In genomic region chr6:22694092-22694724, GRCh38 we compare ENCODE assay signal across 32 cellular contexts.
DNase-seq lines count a peak whose midpoint lies in the region; ATAC-seq, FAIRE-seq and TF ChIP-seq lines count a peak whose summit lies in the region.
"Had no signal": no experiment of that assay in that cellular context is flagged by ENCODE, and none has a peak within 500 bp of the region (broad histone marks: within the 10 kb centered on the region; RNA-seq: fewer than 3 reads in every experiment).

No MANE protein-coding gene starts in this region.

- H3K36me3 ChIP-seq in SK-N-SH (replicated peaks in 1 of 2; ENCODE audit: control insufficient read depth in 1 of 2, insufficient read depth in 2 of 2, low read length in 1 of 2) (no peaks in the 10 kb centered on the region), colonic mucosa (no peaks in the 10 kb centered on the region)
- H3K36me3 ChIP-seq: BE2C; BLaER1; BLaER1 treated with 17β-estradiol and CSF1 and Interleukin-3, amounts not matched to agents 10 nM and 100 nM had no signal

- H3K27ac ChIP-seq in SK-N-SH (ENCODE audit: low read depth in 2 of 2, low read length in 1 of 2): peak overlapping the region in 1 of 2 experiments; percentile 58; a peak in 2 of 4 replicates
- no peak overlapping the region for H3K27ac ChIP-seq in colonic mucosa
- H3K27ac ChIP-seq: 22Rv1; A549; BLaER1; BLaER1 treated with 17β-estradiol and CSF1 and Interleukin-3, amounts not matched to agents 10 nM and 100 nM; C4-2B had no signal

- no peak overlapping the region for H3K4me2 ChIP-seq in SK-N-SH
- H3K4me2 ChIP-seq: A549; BLaER1; BLaER1 treated with 17β-estradiol and CSF1 and Interleukin-3, amounts not matched to agents 10 nM and 100 nM had no signal

- H3K79me2 ChIP-seq in SK-N-SH (ENCODE audit: insufficient read depth): no peaks in the 10 kb centered on the region

- no peak for FAIRE-seq in H54 (lab: Jason Lieb, UNC)
- FAIRE-seq: A549, D721Med had no signal

- 6% methylated on average over 1 of the region's 1 CpG for WGBS in SK-N-SH (ENCODE audit: low lambda C conversion rate)

- DNase-seq in NCI-H446 treated with DMSO at 0.1 percent for 48 hours (lab: John Stamatoyannopoulos, UW) (peak; percentile 18), SK-N-SH (no peak), H54 (ENCODE audit: insufficient read length, low spot score) (no peak), colonic mucosa (no peak)
- DNase-seq: 8988T; ACHN; AML-193; BE2C; C1 segment of cervical spinal cord; Caco-2; Calu3; CD4-positive, alpha-beta memory T cell; CD4-positive, alpha-beta T cell; CD4-positive, CD25-positive, alpha-beta regulatory T cell; CD8-positive, alpha-beta memory T cell; CD8-positive, alpha-beta T cell; COR-L47; DMS 273 treated with DMSO at 0.1 percent for 48 hours; DMS153; DMS53; DMS79; DMS79 treated with DMSO at 0.1 percent for 48 hours; DND-41; EL had no signal

- H2AFZ ChIP-seq in SK-N-SH (ENCODE audit: low read depth): no peak overlapping the region

- no peaks in the 10 kb centered on the region for H3K9me3 ChIP-seq in SK-N-SH
- H3K9me3 ChIP-seq in colonic mucosa: no peaks in the 10 kb centered on the region
- H3K9me3 ChIP-seq: A549, BE2C, BLaER1, Caco-2 had no signal

- POLR2A ChIA-PET in SK-N-SH (lab: Yijun Ruan, JAX): no interaction called here

- intact Hi-C loops in colonic mucosa (cut with DNase I): no loop called here

- TF ChIP-seq CTCF in SK-N-SH (IDR thresholded peaks at IDR 0.05) (no peak), colonic mucosa (IDR thresholded peaks at IDR 0.05) (no peak)

- peak in 1 of 2 experiments; percentile 74; a peak in 1 of 4 replicates for TF ChIP-seq EP300 in SK-N-SH (IDR thresholded peaks at IDR 0.05; ENCODE audit: borderline replicate concordance in 1 of 2, low read depth in 1 of 2, low read length in 1 of 2)

- peak; percentile 13; the same call in 1 of the 2 replicates for TF ChIP-seq RAD21 in SK-N-SH (IDR thresholded peaks at IDR 0.05; ENCODE audit: low read length)

- CTCF ChIA-PET in SK-N-SH (lab: Yijun Ruan, JAX): interaction anchor here (1.3 kb wide), 1 partner anchor 752 kb away, joined by 4 read pairs; no protein-coding TSS in a partner anchor

- H3K4me3 ChIP-seq in SK-N-SH (ENCODE audit: low read depth in 2 of 2, low read length in 1 of 2) (no peak overlapping the region), colonic mucosa (no peak overlapping the region)
- H3K4me3 ChIP-seq: A549; BLaER1; BLaER1 treated with 17β-estradiol and CSF1 and Interleukin-3, amounts not matched to agents 10 nM and 100 nM had no signal

- no peaks in the 10 kb centered on the region for H3F3A ChIP-seq in SK-N-SH (replicated peaks; ENCODE audit: insufficient read depth)

- H3K9ac ChIP-seq in SK-N-SH (no peak overlapping the region), colonic mucosa (ENCODE audit: low read depth in 2 of 2, low read length in 2 of 2) (no peak overlapping the region)
- H3K9ac ChIP-seq: BLaER1; BLaER1 treated with 17β-estradiol and CSF1 and Interleukin-3, amounts not matched to agents 10 nM and 100 nM had no signal

- no peaks in the 10 kb centered on the region for H4K20me1 ChIP-seq in SK-N-SH (ENCODE audit: insufficient read depth)
- H4K20me1 ChIP-seq: BLaER1; BLaER1 treated with 17β-estradiol and CSF1 and Interleukin-3, amounts not matched to agents 10 nM and 100 nM had no signal

- H3K27me3 ChIP-seq in SK-N-SH (ENCODE audit: insufficient read depth) (no peaks in the 10 kb centered on the region), colonic mucosa (no peaks in the 10 kb centered on the region)
- H3K27me3 ChIP-seq: BE2C; BLaER1; BLaER1 treated with 17β-estradiol and CSF1 and Interleukin-3, amounts not matched to agents 10 nM and 100 nM had no signal

- ATAC-seq in SK-N-SH treated with all-trans-retinoic acid at 6 μM for 48 hours (peak; percentile 79), GM19328 (IDR thresholded peaks at IDR 0.05; ENCODE audit: unreplicated experiment) (no peak)
- ATAC-seq: A549; CD8-positive, alpha-beta T cell had no signal

- peaks cover 0 to 9% of the 10 kb centered on the region in 2 experiments; a peak in 2 of 4 replicates for H3K4me1 ChIP-seq in SK-N-SH (ENCODE audit: control insufficient read depth in 1 of 2, insufficient read depth in 2 of 2, low read depth in 1 of 2, low read length in 1 of 2)
- no peaks in the 10 kb centered on the region for H3K4me1 ChIP-seq in colonic mucosa
- H3K4me1 ChIP-seq: A549; BLaER1; BLaER1 treated with 17β-estradiol and CSF1 and Interleukin-3, amounts not matched to agents 10 nM and 100 nM; Caco-2 had no signal

- no peaks in the 10 kb centered on the region for H3K9me2 ChIP-seq in SK-N-SH

- TF ChIP-seq POLR2A in H54 (IDR thresholded peaks at IDR 0.05; ENCODE audit: low read depth, low read length): no peak

TF ChIP-seq in SK-N-SH, 30 proteins besides CTCF, POLR2A, EP300 and RAD21:
- TF ChIP-seq FOXJ3 (CRISPR knock-in tag; IDR thresholded peaks at IDR 0.05) (no peak), TCF12 (IDR thresholded peaks at IDR 0.05) (0 out of 2 replicates have a peak, but pooled peaks have one; percentile 9)

TF ChIP-seq in SK-N-SH treated with all-trans-retinoic acid at 6 μM for 48 hours, 23 proteins besides CTCF, POLR2A, EP300 and RAD21:
- TF ChIP-seq TSHZ2 (CRISPR knock-in tag; IDR thresholded peaks at IDR 0.05) (peak; percentile 83; the same call in 1 of the 2 replicates), ZNF565 (CRISPR knock-in tag; conservative IDR thresholded peaks at IDR 0.05; ENCODE audit: low read depth) (no peak), CREB5 (CRISPR knock-in tag; IDR thresholded peaks at IDR 0.05; ENCODE audit: low read depth) (peak; percentile 73; the same call in 1 of the 2 replicates), CSDC2 (CRISPR knock-in tag; IDR thresholded peaks at IDR 0.05) (no peak), TCF4 (CRISPR knock-in tag; IDR thresholded peaks at IDR 0.05; ENCODE audit: borderline replicate concordance) (peak; percentile 92), RARB (CRISPR knock-in tag; IDR thresholded peaks at IDR 0.05) (no peak), POU6F1 (CRISPR knock-in tag; IDR thresholded peaks at IDR 0.05; ENCODE audit: borderline replicate concordance, low read depth) (peak; percentile 67; the same call in 1 of the 2 replicates), ZNF70 (CRISPR knock-in tag; IDR thresholded peaks at IDR 0.05) (no peak), ISL1 (CRISPR knock-in tag; IDR thresholded peaks at IDR 0.05) (peak; percentile 82)
TF ChIP-seq in SK-N-SH treated with all-trans-retinoic acid at 6 μM for 48 hours: peak in this region for 5.
